22 cellular contexts compared by ENCODE assay signal in the genomic region with DNA sequence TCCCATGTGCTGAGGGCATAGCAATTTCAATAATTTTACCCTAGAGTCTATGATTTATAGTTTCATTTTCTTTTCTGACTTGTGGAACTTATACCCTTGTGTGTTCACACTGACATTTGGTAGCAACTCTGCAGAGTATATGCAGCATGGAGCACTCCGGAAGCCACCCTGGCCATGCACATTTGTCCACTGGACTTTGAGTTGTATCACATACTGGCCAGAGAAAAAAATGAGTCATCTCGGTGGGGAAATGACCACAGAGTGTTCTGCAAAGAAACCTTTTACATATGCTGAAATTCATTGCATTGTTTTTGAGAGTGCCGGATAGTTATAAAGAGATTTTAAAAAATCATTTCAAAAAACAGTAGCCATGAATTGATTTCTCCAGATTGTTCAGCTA.
"Had no signal": no experiment of that assay in that cellular context is flagged by ENCODE, and none has a peak within 500 bp of the region (broad histone marks: within the 10 kb centered on the region; RNA-seq: fewer than 3 reads in every experiment).

No MANE protein-coding gene starts in this region.

- H2AFZ ChIP-seq: PC-9 had no signal

- H3K4me3 ChIP-seq: MG63, PC-9, Peyer's patch, SJSA1, SK-N-MC had no signal

- H3K27me3 ChIP-seq: MG63, Peyer's patch, SJSA1 had no signal

- H3K9me3 ChIP-seq: MG63, Peyer's patch, SJSA1 had no signal

- H3K4me2 ChIP-seq: PC-9 had no signal

- H3K27ac ChIP-seq: PC-9, Peyer's patch, SJSA1, SK-N-MC had no signal

- DNase-seq: KBM-7; MG63; NCI-H1092 treated with DMSO at 0.1 percent for 48 hours; NCI-H1436; NCI-H187; NCI-H2029; NCI-H2081 treated with DMSO at 0.1 percent for 48 hours; NCI-H2171; NCI-H226; NCI-H446; NCI-H510A; NCI-H524 treated with DMSO at 0.1 percent for 48 hours; NCI-H69; NCI-H774; NK-92 treated with Interleukin-12 subunit alpha and Interleukin-12 subunit beta, amount 100 ng/mL, for 24 hours; OCI-M1; PC-9; Peyer's patch; Right ventricle myocardium superior; SIG-M5 had no signal

- H3K4me1 ChIP-seq: Peyer's patch, SJSA1 had no signal

- H3K36me3 ChIP-seq: MG63, Peyer's patch, SJSA1 had no signal
